1 cellular context compared by ENCODE assay signal in genomic region chr6:49515485-49516146, GRCh38.
TF ChIP-seq lines count a peak whose summit lies in the region.

No MANE protein-coding gene starts in this region.

TF ChIP-seq in HepG2, 621 proteins besides CTCF, POLR2A, EP300 and RAD21:
- TF ChIP-seq KMT2B (CRISPR knock-in tag; IDR thresholded peaks at IDR 0.05) (no peak), HNRNPK (IDR thresholded peaks at IDR 0.05; ENCODE audit: low read depth, low read length, poor library complexity, severe bottlenecking) (peak; percentile 93)
